10 cellular contexts compared by ENCODE assay signal in the genomic region with DNA sequence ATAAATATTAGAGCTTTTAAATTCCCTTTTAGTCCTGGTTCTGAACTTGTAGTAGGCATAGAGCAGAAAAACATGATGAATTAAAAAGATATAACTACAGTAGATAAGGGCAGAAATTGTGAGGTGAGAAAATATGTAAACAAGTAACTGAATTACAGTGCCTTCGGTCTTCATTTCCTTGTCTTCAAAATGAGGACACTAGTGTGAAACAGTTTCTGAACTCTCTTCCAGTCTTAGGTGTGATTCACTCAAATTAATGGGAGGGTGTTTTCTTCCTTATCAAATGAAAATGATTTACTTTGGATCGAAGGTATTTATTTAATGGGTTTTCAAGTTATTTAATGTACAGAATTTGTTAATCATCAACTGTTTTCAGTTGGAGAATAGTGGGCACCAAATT. TPM values are rescaled to one million over a fixed set of nuclear protein-coding genes. Genes with fewer than 3 reads are reported as not detected.
DNase-seq lines count a peak whose midpoint lies in the region; ATAC-seq, FAIRE-seq and TF ChIP-seq lines count a peak whose summit lies in the region.
"Had no signal": no experiment of that assay in that cellular context is flagged by ENCODE, and none has a peak within 500 bp of the region (broad histone marks: within the 10 kb centered on the region; RNA-seq: fewer than 3 reads in every experiment).

No MANE protein-coding gene starts in this region.

- H3K36me3 Mint-ChIP-seq in activated CD4-positive, alpha-beta T cell treated with anti-CD3 and anti-CD28 coated beads, Interleukin-2, amount 10 ng/mL, durations not matched to agents 24 days and 14 days (ENCODE audit: low read depth): peaks cover 1% of the 10 kb centered on the region
- H3K36me3 Mint-ChIP-seq in activated CD4-positive, alpha-beta T cell treated with anti-CD3 and anti-CD28 coated beads, Interleukin-2, amount 10 ng/mL, durations not matched to agents 7 days and 5 days (ENCODE audit: low read depth): no peaks in the 10 kb centered on the region

- H3K4me3 Mint-ChIP-seq in activated CD4-positive, alpha-beta T cell treated with anti-CD3 and anti-CD28 coated beads, Interleukin-2, amount 10 ng/mL, durations not matched to agents 24 days and 14 days: peak overlapping the region; percentile 58
- H3K4me3 Mint-ChIP-seq in activated CD4-positive, alpha-beta T cell treated with anti-CD3 and anti-CD28 coated beads, Interleukin-2, amount 10 ng/mL, durations not matched to agents 7 days and 5 days: no peak overlapping the region

- H3K27me3 Mint-ChIP-seq in activated CD4-positive, alpha-beta T cell treated with anti-CD3 and anti-CD28 coated beads, Interleukin-2, amount 10 ng/mL, durations not matched to agents 24 days and 14 days: peaks cover 40% of the 10 kb centered on the region
- peaks cover 51% of the 10 kb centered on the region for H3K27me3 Mint-ChIP-seq in activated CD4-positive, alpha-beta T cell treated with anti-CD3 and anti-CD28 coated beads, Interleukin-2, amount 10 ng/mL, durations not matched to agents 7 days and 5 days

- no peak for DNase-seq in activated CD4-positive, alpha-beta T cell treated with anti-CD3 and anti-CD28 coated beads, Interleukin-2, amount 10 ng/mL, durations not matched to agents 24 days and 14 days
- DNase-seq in activated CD4-positive, alpha-beta T cell treated with anti-CD3 and anti-CD28 coated beads, Interleukin-2, amount 10 ng/mL, durations not matched to agents 7 days and 5 days: no peak
- DNase-seq in bronchial epithelial cell (ENCODE audit: low read depth) (peak; percentile 31), left lung (no peak), testis (no peak), GM12891 (ENCODE audit: insufficient read length, low spot score) (no peak), GM10266 (ENCODE audit: extremely low spot score) (no peak)
- no peak for DNase-seq in effector memory CD4-positive, alpha-beta T cell
- DNase-seq: activated effector memory CD4-positive, alpha-beta T cell treated with anti-CD3 and anti-CD28 coated beads, Interleukin-2, amount 50 U/mL, for 16 hours; NCI-H2081 treated with DMSO at 0.1 percent for 48 hours had no signal

- H3K27me3 ChIP-seq in bronchial epithelial cell (ENCODE audit: control insufficient read depth, insufficient read depth, low read length) (no peaks in the 10 kb centered on the region), left lung (peaks cover 6 to 51% of the 10 kb centered on the region in 2 donors), testis (no peaks in the 10 kb centered on the region)
- peaks cover 7% of the 10 kb centered on the region for H3K27me3 ChIP-seq in effector memory CD4-positive, alpha-beta T cell (replicated peaks; ENCODE audit: control insufficient read depth, insufficient read depth, low read length, poor library complexity, severe bottlenecking)

- TF ChIP-seq POLR2A in testis (IDR thresholded peaks at IDR 0.05) (no peak), GM12891 (IDR thresholded peaks at IDR 0.05; ENCODE audit: low read depth, low read length) (no peak)

- H3K4me1 ChIP-seq in left lung: peaks cover 5 to 45% of the 10 kb centered on the region in 2 donors
- peaks cover 8% of the 10 kb centered on the region for H3K4me1 ChIP-seq in testis
- H3K4me1 ChIP-seq in effector memory CD4-positive, alpha-beta T cell (ENCODE audit: control insufficient read depth, insufficient read depth, low read length, poor library complexity, severe bottlenecking): peaks cover 9% of the 10 kb centered on the region

- no peak for ATAC-seq in left lung

- H3K9me3 ChIP-seq in left lung: no peaks in the 10 kb centered on the region
- no peaks in the 10 kb centered on the region for H3K9me3 ChIP-seq in testis
- no peaks in the 10 kb centered on the region for H3K9me3 ChIP-seq in effector memory CD4-positive, alpha-beta T cell (ENCODE audit: control insufficient read depth, low read length)

- TF ChIP-seq CTCF in bronchial epithelial cell (IDR thresholded peaks at IDR 0.05; ENCODE audit: insufficient read depth, low read length, severe bottlenecking) (no peak), left lung (IDR thresholded peaks at IDR 0.05) (no peak), testis (IDR thresholded peaks at IDR 0.05) (no peak), GM10266 (IDR thresholded peaks at IDR 0.05; ENCODE audit: control insufficient read depth, insufficient read depth, low read depth, missing control alignments) (no peak)

- CTCF ChIA-PET in activated CD4-positive, alpha-beta T cell treated with anti-CD3 and anti-CD28 coated beads, Interleukin-2, amount 10 ng/mL, durations not matched to agents 7 days and 5 days (lab: Charles Lee): interaction anchor here (0.6 kb wide), 1 partner anchor 181 kb away, joined by 3 read pairs; no protein-coding TSS in a partner anchor

- POLR2A ChIA-PET in activated CD4-positive, alpha-beta T cell treated with anti-CD3 and anti-CD28 coated beads, Interleukin-2, amount 10 ng/mL, durations not matched to agents 7 days and 5 days (lab: Charles Lee): no interaction called here

- H3K4me3 ChIP-seq in bronchial epithelial cell (ENCODE audit: low read depth, low read length): peak overlapping the region; percentile 95
- peak overlapping the region; percentile 64 to 67 for H3K4me3 ChIP-seq in left lung
- H3K4me3 ChIP-seq in testis: peak overlapping the region; percentile 69 to 88
- H3K4me3 ChIP-seq in effector memory CD4-positive, alpha-beta T cell (ENCODE audit: insufficient read depth, low read depth, low read length, poor library complexity, severe bottlenecking): no peak overlapping the region

- H3K36me3 ChIP-seq in bronchial epithelial cell (ENCODE audit: control insufficient read depth, insufficient read depth, low read length): no peaks in the 10 kb centered on the region
- no peaks in the 10 kb centered on the region for H3K36me3 ChIP-seq in left lung
- H3K36me3 ChIP-seq in testis (ENCODE audit: low read depth, missing control alignments): no peaks in the 10 kb centered on the region
- H3K36me3 ChIP-seq in effector memory CD4-positive, alpha-beta T cell (ENCODE audit: control insufficient read depth, insufficient read depth, low read length): no peaks in the 10 kb centered on the region

- FAIRE-seq in bronchial epithelial cell (lab: Jason Lieb, UNC): no peak
- FAIRE-seq in GM12891 (lab: Jason Lieb, UNC): no peak

- intact Hi-C loops in activated CD4-positive, alpha-beta T cell treated with anti-CD3 and anti-CD28 coated beads, Interleukin-2, amount 10 ng/mL, durations not matched to agents 24 days and 14 days (cut with micrococcal nuclease): no loop called here
- intact Hi-C loops in left lung (cut with DNase I): no loop called here
- intact Hi-C loops in testis (cut with DNase I; ENCODE audit: low total_unique reads): no loop called here

- H3K9me3 Mint-ChIP-seq in activated CD4-positive, alpha-beta T cell treated with anti-CD3 and anti-CD28 coated beads, Interleukin-2, amount 10 ng/mL, durations not matched to agents 24 days and 14 days: no peaks in the 10 kb centered on the region
- H3K9me3 Mint-ChIP-seq in activated CD4-positive, alpha-beta T cell treated with anti-CD3 and anti-CD28 coated beads, Interleukin-2, amount 10 ng/mL, durations not matched to agents 7 days and 5 days: no peaks in the 10 kb centered on the region

- peaks cover 4% of the 10 kb centered on the region for H3K4me1 Mint-ChIP-seq in activated CD4-positive, alpha-beta T cell treated with anti-CD3 and anti-CD28 coated beads, Interleukin-2, amount 10 ng/mL, durations not matched to agents 24 days and 14 days
- H3K4me1 Mint-ChIP-seq in activated CD4-positive, alpha-beta T cell treated with anti-CD3 and anti-CD28 coated beads, Interleukin-2, amount 10 ng/mL, durations not matched to agents 7 days and 5 days: peaks cover 12% of the 10 kb centered on the region

- 36 to 39% methylated on average over 2 of the region's 2 CpGs for WGBS in testis, 2 donors

- H3K27ac Mint-ChIP-seq in activated CD4-positive, alpha-beta T cell treated with anti-CD3 and anti-CD28 coated beads, Interleukin-2, amount 10 ng/mL, durations not matched to agents 24 days and 14 days: no peak overlapping the region
- no peak overlapping the region for H3K27ac Mint-ChIP-seq in activated CD4-positive, alpha-beta T cell treated with anti-CD3 and anti-CD28 coated beads, Interleukin-2, amount 10 ng/mL, durations not matched to agents 7 days and 5 days

- H3K27ac ChIP-seq in left lung (no peak overlapping the region), testis (peak overlapping the region; percentile 19 to 23)
- no peak overlapping the region for H3K27ac ChIP-seq in effector memory CD4-positive, alpha-beta T cell (ENCODE audit: insufficient read depth, low read length, poor library complexity, severe bottlenecking)

TF ChIP-seq in GM12891, 5 proteins besides CTCF, POLR2A, EP300 and RAD21:
- TF ChIP-seq TAF1 (IDR thresholded peaks at IDR 0.05; ENCODE audit: low read depth, low read length) (no peak), POLR2AphosphoS5 (IDR thresholded peaks at IDR 0.05; ENCODE audit: low read depth, low read length) (no peak), POU2F2 (IDR thresholded peaks at IDR 0.05; ENCODE audit: low read depth, low read length) (no peak), PAX5 (IDR thresholded peaks at IDR 0.05; ENCODE audit: insufficient read depth, low read length, severe bottlenecking) (no peak), SPI1 (IDR thresholded peaks at IDR 0.05; ENCODE audit: low read depth, low read length) (no peak)

RNA-seq across cellular contexts. Expression of a gene that starts 1.5 kb away (rescaled TPM):
- total RNA-seq in activated CD4-positive, alpha-beta T cell treated with anti-CD3 and anti-CD28 coated beads, Interleukin-2, amount 10 ng/mL, durations not matched to agents 24 days and 14 days: 0.07 TPM in 1 of 2 replicates, not detected in the other
- under 1 TPM; 0.17 to 0.22 TPM for total RNA-seq in activated CD4-positive, alpha-beta T cell treated with anti-CD3 and anti-CD28 coated beads, Interleukin-2, amount 10 ng/mL, durations not matched to agents 7 days and 5 days
- total RNA-seq in bronchial epithelial cell: 22.9 and 24.8 TPM in 2 replicates
- total RNA-seq in left lung: 10 to 100 TPM; 37.0 to 38.9 TPM
- 10 to 100 TPM; 74.9 to 90.2 TPM for total RNA-seq in testis
- 51.0 TPM for polyA plus RNA-seq in testis (ENCODE audit: insufficient read depth, low read depth, low replicate concordance)
- polyA plus RNA-seq in GM12891 (2012; ENCODE audit: low read depth, missing spikeins): 0.10 TPM

Comparison
In these comparisons a context has a peak if more than half of its experiments do, and no peak if none do; other contexts are left out.
1. H3K27ac ChIP-seq: peak in testis (2 of 2); none in left lung (0 of 2) and effector memory CD4-positive, alpha-beta T cell (single experiment).
2. RNA of a gene that starts 1.5 kb away (total RNA-seq): 74.9 to 90.2 TPM in testis, 37.0 to 38.9 TPM in left lung and 22.9 to 24.8 TPM in bronchial epithelial cell; 0.17 to 0.22 TPM in activated CD4-positive, alpha-beta T cell treated with anti-CD3 and anti-CD28 coated beads, Interleukin-2, amount 10 ng/mL, durations not matched to agents 7 days and 5 days and 0.07 TPM in activated CD4-positive, alpha-beta T cell treated with anti-CD3 and anti-CD28 coated beads, Interleukin-2, amount 10 ng/mL, durations not matched to agents 24 days and 14 days; every median in the first group is over 10 times any median in the second.